ENCODE assay signal across 21 cellular contexts in genomic region chr12:57107456-57107855, GRCh38. TPM values are rescaled to one million over a fixed set of nuclear protein-coding genes. Genes with fewer than 3 reads are reported as not detected.
DNase-seq lines count a peak whose midpoint lies in the region; ATAC-seq and TF ChIP-seq lines count a peak whose summit lies in the region.
"Had no signal": no experiment of that assay in that cellular context is flagged by ENCODE, and none has a peak within 500 bp of the region (broad histone marks: within the 10 kb centered on the region; RNA-seq: fewer than 3 reads in every experiment).

No MANE protein-coding gene starts in this region.

- TF ChIP-seq CTCF in cardiac muscle cell (IDR thresholded peaks at IDR 0.05; ENCODE audit: low read depth, low read length) (no peak), RWPE1 (conservative IDR thresholded peaks at IDR 0.05; ENCODE audit: low read depth) (no peak), gastroesophageal sphincter (IDR thresholded peaks at IDR 0.05) (no peak), tibial artery (IDR thresholded peaks at IDR 0.05) (no peak), glutamatergic neuron (IDR thresholded peaks at IDR 0.05; ENCODE audit: partially characterized antibody, unreplicated experiment) (no peak)

- CTCF ChIA-PET in RWPE1 (lab: Yijun Ruan, JAX), result interaction anchor here (0.9 kb wide), 1 partner anchor 38 kb away, joined by 3 read pairs; no protein-coding TSS in a partner anchor

- DNase-seq in cardiac muscle cell (ENCODE audit: low read depth in 1 of 2, low spot score in 1 of 2), result peak; percentile 43 to 56
- no peak for DNase-seq in left cardiac atrium
- DNase-seq in RWPE1 (ENCODE audit: low spot score), result no peak
- DNase-seq in tibial artery, result no peak
- no peak for DNase-seq in NCI-H446 treated with DMSO at 0.1 percent for 48 hours (lab: John Stamatoyannopoulos, UW)
- DNase-seq in glutamatergic neuron, result no peak
- DNase-seq in OCI-M1 (lab: John Stamatoyannopoulos, UW), result no peak
- DNase-seq: activated B cell treated with CpG ODN at 0.5 μM for 24 hours, amygdala, DMS 273 treated with DMSO at 0.1 percent for 48 hours, HCEC 1CT, MV-4-11, uterus had no signal

- H3K4me3 Mint-ChIP-seq in glutamatergic neuron (ENCODE audit: unreplicated experiment), result no peak overlapping the region

- POLR2A ChIA-PET in RWPE1 (lab: Yijun Ruan, JAX; ENCODE audit: low non-redundant PET), result no interaction called here

- H3K4me3 ChIP-seq in cardiac muscle cell, result no peak overlapping the region
- H3K4me3 ChIP-seq in gastroesophageal sphincter, result no peak overlapping the region
- H3K4me3 ChIP-seq in tibial artery, result no peak overlapping the region
- H3K4me3 ChIP-seq: skin epidermis, uterus had no signal

- H3K27me3 ChIP-seq in cardiac muscle cell (no peaks in the 10 kb centered on the region), gastroesophageal sphincter (no peaks in the 10 kb centered on the region), tibial artery (no peaks in the 10 kb centered on the region)
- H3K27me3 ChIP-seq: uterus had no signal

- peaks cover 10% of the 10 kb centered on the region for H3K27me3 Mint-ChIP-seq in glutamatergic neuron (ENCODE audit: unreplicated experiment)
- H3K27me3 Mint-ChIP-seq: activated B cell treated with CpG ODN at 0.5 μM for 24 hours had no signal

- H3K9me3 Mint-ChIP-seq in glutamatergic neuron (ENCODE audit: unreplicated experiment), result peaks cover 9% of the 10 kb centered on the region
- H3K9me3 Mint-ChIP-seq: activated B cell treated with CpG ODN at 0.5 μM for 24 hours had no signal

- no peaks in the 10 kb centered on the region for H3K36me3 Mint-ChIP-seq in glutamatergic neuron (ENCODE audit: unreplicated experiment)

- H3K4me1 Mint-ChIP-seq in glutamatergic neuron (ENCODE audit: low read depth, unreplicated experiment), result peaks cover 9% of the 10 kb centered on the region

- H3K9me3 ChIP-seq in cardiac muscle cell (ENCODE audit: low read depth) (no peaks in the 10 kb centered on the region), gastroesophageal sphincter (no peaks in the 10 kb centered on the region), tibial artery (no peaks in the 10 kb centered on the region)
- H3K9me3 ChIP-seq: uterus had no signal

- TF ChIP-seq POLR2A in gastroesophageal sphincter (IDR thresholded peaks at IDR 0.05), result no peak

- intact Hi-C loops in left cardiac atrium (cut with DNase I) (no loop called here), tibial artery (cut with DNase I; ENCODE audit: low total_unique reads) (no loop called here)

- H3K36me3 ChIP-seq in cardiac muscle cell (no peaks in the 10 kb centered on the region), gastroesophageal sphincter (peaks cover 0 to 62% of the 10 kb centered on the region in 2 donors), tibial artery (peaks cover 45 to 59% (median 52%) of the 10 kb centered on the region in 3 donors)
- H3K36me3 ChIP-seq: uterus had no signal

- ATAC-seq in left cardiac atrium (no peak), gastroesophageal sphincter (no peak)

- 46% methylated on average over 5 of the region's 5 CpGs; no CpG with 5 or more reads in 1 of the 2 donors for WGBS in gastroesophageal sphincter (ENCODE audit: low coverage in 1 of 2), 2 donors

- TF ChIP-seq EP300 in gastroesophageal sphincter (IDR thresholded peaks at IDR 0.05), result no peak

- peaks cover 15% of the 10 kb centered on the region for H3K4me1 ChIP-seq in cardiac muscle cell (ENCODE audit: low read depth)
- peaks cover 0 to 57% (median 23%) of the 10 kb centered on the region in 3 donors for H3K4me1 ChIP-seq in gastroesophageal sphincter
- H3K4me1 ChIP-seq in tibial artery, result peaks cover 3 to 36% (median 27%) of the 10 kb centered on the region in 4 donors

- H3K27ac ChIP-seq in cardiac muscle cell, result no peak overlapping the region
- H3K27ac ChIP-seq in RWPE1, result peak overlapping the region; percentile 60
- H3K27ac ChIP-seq in gastroesophageal sphincter, result peak overlapping the region in 3 of 4 donors; percentile 19 to 98 (median 24)
- peak overlapping the region; percentile 7 to 16 for H3K27ac ChIP-seq in tibial artery

- H3K27ac Mint-ChIP-seq in glutamatergic neuron (ENCODE audit: unreplicated experiment), result no peak overlapping the region

RNA-seq across cellular contexts. Expression of gene STAT6, which starts 3.7 kb away (rescaled TPM):
- total RNA-seq in cardiac muscle cell, result 34.6 and 53.0 TPM in 2 replicates
- polyA plus RNA-seq in cardiac muscle cell, result 37.2 and 45.9 TPM in 2 replicates
- 10 to 100 TPM; 77.7 to 78.1 TPM for total RNA-seq in left cardiac atrium
- 100 to 1,000 TPM in 3 of 4 donors, 10 to 100 TPM in 1; 92.5 to 166 (median 156) TPM for total RNA-seq in gastroesophageal sphincter
- 34.4 TPM for total RNA-seq in glutamatergic neuron (ENCODE audit: unreplicated experiment)

RNA-seq across cellular contexts. Expression of gene NAB2, which starts 18.5 kb away (rescaled TPM):
- total RNA-seq in cardiac muscle cell (30.8 and 35.0 TPM in 2 replicates), left cardiac atrium (10 to 100 TPM; 11.1 to 17.1 TPM), gastroesophageal sphincter (10 to 100 TPM; 30.7 to 41.3 (median 38.8) TPM), glutamatergic neuron (ENCODE audit: unreplicated experiment) (20.0 TPM)
- 11.9 and 14.7 TPM in 2 replicates for polyA plus RNA-seq in cardiac muscle cell

RNA-seq across cellular contexts. Expression of gene LRP1, which starts 20.8 kb away (rescaled TPM):
- 37.1 and 77.5 TPM in 2 replicates for total RNA-seq in cardiac muscle cell
- 28.3 and 28.5 TPM in 2 replicates for polyA plus RNA-seq in cardiac muscle cell
- 100 to 1,000 TPM; 188 to 222 TPM for total RNA-seq in left cardiac atrium
- total RNA-seq in gastroesophageal sphincter, result 100 to 1,000 TPM; 185 to 292 (median 216) TPM
- 125 TPM for total RNA-seq in glutamatergic neuron (ENCODE audit: unreplicated experiment)

RNA-seq across cellular contexts. Expression of gene NEMP1, which starts 28.9 kb away (rescaled TPM):
- total RNA-seq in cardiac muscle cell (4.4 and 8.8 TPM in 2 replicates), left cardiac atrium (1 to 10 TPM; 2.8 to 5.3 TPM), gastroesophageal sphincter (10 to 100 TPM; 11.8 to 14.9 (median 12.7) TPM), glutamatergic neuron (ENCODE audit: unreplicated experiment) (11.5 TPM)
- 5.8 and 6.6 TPM in 2 replicates for polyA plus RNA-seq in cardiac muscle cell

RNA-seq across cellular contexts. Expression of gene LRP1-AS, which starts 40.0 kb away (rescaled TPM):
- not detected in 2 replicates for total RNA-seq in cardiac muscle cell
- polyA plus RNA-seq in cardiac muscle cell, result not detected in 2 replicates
- total RNA-seq in left cardiac atrium, result not detected
- not detected for total RNA-seq in gastroesophageal sphincter
- not detected for total RNA-seq in glutamatergic neuron (ENCODE audit: unreplicated experiment)
- total RNA-seq: activated B cell treated with CpG ODN at 0.5 μM for 24 hours; endothelial cell of umbilical vein; frontal cortex; mesenteric fat pad; omental fat pad; RPMI7951; T-helper 1 cell treated with Interleukin-12 subunit alpha and Interleukin-12 subunit beta and Interleukin-4 antibody, amounts not matched to agents 30 ng/mL and 1 ng/mL, for 36 hours; uterus had no signal
- polyA plus RNA-seq: endothelial cell of umbilical vein had no signal

Comparison
In these comparisons a context has a peak if more than half of its experiments do, and no peak if none do; other contexts are left out.
1. DNase-seq: peak in cardiac muscle cell (2 of 2); none in left cardiac atrium (single experiment), RWPE1 (single experiment), tibial artery (0 of 2), NCI-H446 treated with DMSO at 0.1 percent for 48 hours (single experiment), glutamatergic neuron (single experiment) and OCI-M1 (single experiment).